1 cellular context compared by ENCODE assay signal in genomic region chr15:84790676-84791075, GRCh38.
TF ChIP-seq lines count a peak whose summit lies in the region.

No MANE protein-coding gene starts in this region.

TF ChIP-seq in WTC11, 78 proteins besides CTCF, POLR2A, EP300 and RAD21 (continued from another document):
- TF ChIP-seq ZNF532 (CRISPR knock-in tag; IDR thresholded peaks at IDR 0.05; ENCODE audit: borderline replicate concordance) (no peak), NR3C1 (CRISPR knock-in tag; conservative IDR thresholded peaks at IDR 0.05; ENCODE audit: low read depth) (no peak), ZNF671 (CRISPR knock-in tag; IDR thresholded peaks at IDR 0.05) (no peak), ZNF232 (CRISPR knock-in tag; IDR thresholded peaks at IDR 0.05) (no peak), TP53 (CRISPR knock-in tag; IDR thresholded peaks at IDR 0.05) (no peak), HMGA2 (CRISPR knock-in tag; IDR thresholded peaks at IDR 0.05) (no peak), ZNF138 (CRISPR knock-in tag; conservative IDR thresholded peaks at IDR 0.05) (no peak), ZBTB43 (CRISPR knock-in tag; IDR thresholded peaks at IDR 0.05) (no peak), HMGXB4 (CRISPR knock-in tag; IDR thresholded peaks at IDR 0.05) (no peak)
